In the genomic region with DNA sequence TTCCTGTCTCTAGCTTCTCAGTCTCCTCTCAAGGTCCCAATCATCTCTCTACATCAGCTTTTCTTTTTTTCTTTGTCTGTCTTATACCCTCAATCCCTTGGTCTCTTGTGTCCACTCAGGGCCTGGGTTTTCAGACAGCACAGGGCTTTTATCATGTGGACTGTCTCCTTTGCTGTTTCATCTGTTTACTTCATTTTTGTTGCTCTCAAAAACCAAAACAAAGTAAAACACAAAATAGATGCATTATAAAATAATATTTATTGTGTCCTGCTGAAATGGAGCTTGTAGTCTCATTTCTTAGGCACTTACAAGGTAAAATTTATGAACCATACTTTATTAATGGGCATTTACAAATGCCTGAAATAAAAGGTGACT, we compare ENCODE assay signal across 1 cellular context.
A peak's percentile ranks its signal among the peaks of the same experiment; 100 is the strongest.
TF ChIP-seq lines count a peak whose summit lies in the region.

No MANE protein-coding gene starts in this region.

TF ChIP-seq in K562, 482 proteins besides CTCF, POLR2A, EP300 and RAD21 (continued from another document):
- no peak for TF ChIP-seq STAT5A (IDR thresholded peaks at IDR 0.05; ENCODE audit: borderline replicate concordance, low read length)
- no peak for TF ChIP-seq CBX2 (IDR thresholded peaks at IDR 0.05; ENCODE audit: insufficient read depth, low read length, poor library complexity, severe bottlenecking)
- TF ChIP-seq SAFB2 (IDR thresholded peaks at IDR 0.05; ENCODE audit: borderline replicate concordance, low read depth, low read length, severe bottlenecking): no peak
- TF ChIP-seq EHMT2 (IDR thresholded peaks at IDR 0.05): no peak
- TF ChIP-seq, protein P1, sequence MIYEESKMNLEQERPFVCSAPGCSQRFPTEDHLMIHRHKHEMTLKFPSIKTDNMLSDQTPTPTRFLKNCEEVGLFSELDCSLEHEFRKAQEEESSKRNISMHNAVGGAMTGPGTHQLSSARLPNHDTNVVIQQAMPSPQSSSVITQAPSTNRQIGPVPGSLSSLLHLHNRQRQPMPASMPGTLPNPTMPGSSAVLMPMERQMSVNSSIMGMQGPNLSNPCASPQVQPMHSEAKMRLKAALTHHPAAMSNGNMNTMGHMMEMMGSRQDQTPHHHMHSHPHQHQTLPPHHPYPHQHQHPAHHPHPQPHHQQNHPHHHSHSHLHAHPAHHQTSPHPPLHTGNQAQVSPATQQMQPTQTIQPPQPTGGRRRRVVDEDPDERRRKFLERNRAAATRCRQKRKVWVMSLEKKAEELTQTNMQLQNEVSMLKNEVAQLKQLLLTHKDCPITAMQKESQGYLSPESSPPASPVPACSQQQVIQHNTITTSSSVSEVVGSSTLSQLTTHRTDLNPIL (CRISPR knock-in tag; IDR thresholded peaks at IDR 0.05): 0 out of 2 replicates have a peak, but pooled peaks have one; percentile 34
- no peak for TF ChIP-seq ZNF445 (CRISPR knock-in tag; IDR thresholded peaks at IDR 0.05; ENCODE audit: low read depth)
- TF ChIP-seq FIP1L1 (IDR thresholded peaks at IDR 0.05; ENCODE audit: low read depth, low read length, poor library complexity, severe bottlenecking): no peak
- TF ChIP-seq, protein P2, sequence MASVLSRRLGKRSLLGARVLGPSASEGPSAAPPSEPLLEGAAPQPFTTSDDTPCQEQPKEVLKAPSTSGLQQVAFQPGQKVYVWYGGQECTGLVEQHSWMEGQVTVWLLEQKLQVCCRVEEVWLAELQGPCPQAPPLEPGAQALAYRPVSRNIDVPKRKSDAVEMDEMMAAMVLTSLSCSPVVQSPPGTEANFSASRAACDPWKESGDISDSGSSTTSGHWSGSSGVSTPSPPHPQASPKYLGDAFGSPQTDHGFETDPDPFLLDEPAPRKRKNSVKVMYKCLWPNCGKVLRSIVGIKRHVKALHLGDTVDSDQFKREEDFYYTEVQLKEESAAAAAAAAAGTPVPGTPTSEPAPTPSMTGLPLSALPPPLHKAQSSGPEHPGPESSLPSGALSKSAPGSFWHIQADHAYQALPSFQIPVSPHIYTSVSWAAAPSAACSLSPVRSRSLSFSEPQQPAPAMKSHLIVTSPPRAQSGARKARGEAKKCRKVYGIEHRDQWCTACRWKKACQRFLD (CRISPR knock-in tag; IDR thresholded peaks at IDR 0.05): no peak
- TF ChIP-seq, protein P3, sequence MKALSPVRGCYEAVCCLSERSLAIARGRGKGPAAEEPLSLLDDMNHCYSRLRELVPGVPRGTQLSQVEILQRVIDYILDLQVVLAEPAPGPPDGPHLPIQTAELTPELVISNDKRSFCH (CRISPR knock-in tag; IDR thresholded peaks at IDR 0.05): no peak
- TF ChIP-seq, protein P3 (tag; IDR thresholded peaks at IDR 0.05): no peak
- TF ChIP-seq KLF1 (tag; IDR thresholded peaks at IDR 0.05): no peak
- 0 out of 2 replicates have a peak, but pooled peaks have one; percentile 3 for TF ChIP-seq POLR2H (tag; IDR thresholded peaks at IDR 0.05; ENCODE audit: low read depth)
- 0 out of 2 replicates have a peak, but pooled peaks have one; percentile 8 for TF ChIP-seq MIER1 (IDR thresholded peaks at IDR 0.05; ENCODE audit: low read depth)
- no peak for TF ChIP-seq HSF4 (CRISPR knock-in tag; IDR thresholded peaks at IDR 0.05; ENCODE audit: borderline replicate concordance)
- TF ChIP-seq, protein P4, sequence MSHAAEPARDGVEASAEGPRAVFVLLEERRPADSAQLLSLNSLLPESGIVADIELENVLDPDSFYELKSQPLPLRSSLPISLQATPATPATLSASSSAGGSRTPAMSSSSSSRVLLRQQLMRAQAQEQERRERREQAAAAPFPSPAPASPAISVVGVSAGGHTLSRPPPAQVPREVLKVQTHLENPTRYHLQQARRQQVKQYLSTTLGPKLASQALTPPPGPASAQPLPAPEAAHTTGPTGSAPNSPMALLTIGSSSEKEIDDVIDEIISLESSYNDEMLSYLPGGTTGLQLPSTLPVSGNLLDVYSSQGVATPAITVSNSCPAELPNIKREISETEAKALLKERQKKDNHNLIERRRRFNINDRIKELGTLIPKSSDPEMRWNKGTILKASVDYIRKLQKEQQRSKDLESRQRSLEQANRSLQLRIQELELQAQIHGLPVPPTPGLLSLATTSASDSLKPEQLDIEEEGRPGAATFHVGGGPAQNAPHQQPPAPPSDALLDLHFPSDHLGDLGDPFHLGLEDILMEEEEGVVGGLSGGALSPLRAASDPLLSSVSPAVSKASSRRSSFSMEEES (CRISPR knock-in tag; IDR thresholded peaks at IDR 0.05): no peak
- peak; percentile 29 for TF ChIP-seq TAF9B (IDR thresholded peaks at IDR 0.05; ENCODE audit: partially characterized antibody)
- 0 out of 2 replicates have a peak, but pooled peaks have one; percentile 26 for TF ChIP-seq PTRF (tag; IDR thresholded peaks at IDR 0.05)
- no peak for TF ChIP-seq MCM2 (IDR thresholded peaks at IDR 0.05; ENCODE audit: low read depth)
- TF ChIP-seq ZNF444 (CRISPR knock-in tag; IDR thresholded peaks at IDR 0.05): 0 out of 2 replicates have a peak, but pooled peaks have one; percentile 2
- TF ChIP-seq ZBTB8A (IDR thresholded peaks at IDR 0.05; ENCODE audit: partially characterized antibody): no peak
- TF ChIP-seq POLR2AphosphoS2 (IDR thresholded peaks at IDR 0.05; ENCODE audit: low read length): no peak
- TF ChIP-seq SMARCA5 (IDR thresholded peaks at IDR 0.05): no peak
- TF ChIP-seq MCM5 (IDR thresholded peaks at IDR 0.05; ENCODE audit: low read depth): no peak
- TF ChIP-seq, protein P5, sequence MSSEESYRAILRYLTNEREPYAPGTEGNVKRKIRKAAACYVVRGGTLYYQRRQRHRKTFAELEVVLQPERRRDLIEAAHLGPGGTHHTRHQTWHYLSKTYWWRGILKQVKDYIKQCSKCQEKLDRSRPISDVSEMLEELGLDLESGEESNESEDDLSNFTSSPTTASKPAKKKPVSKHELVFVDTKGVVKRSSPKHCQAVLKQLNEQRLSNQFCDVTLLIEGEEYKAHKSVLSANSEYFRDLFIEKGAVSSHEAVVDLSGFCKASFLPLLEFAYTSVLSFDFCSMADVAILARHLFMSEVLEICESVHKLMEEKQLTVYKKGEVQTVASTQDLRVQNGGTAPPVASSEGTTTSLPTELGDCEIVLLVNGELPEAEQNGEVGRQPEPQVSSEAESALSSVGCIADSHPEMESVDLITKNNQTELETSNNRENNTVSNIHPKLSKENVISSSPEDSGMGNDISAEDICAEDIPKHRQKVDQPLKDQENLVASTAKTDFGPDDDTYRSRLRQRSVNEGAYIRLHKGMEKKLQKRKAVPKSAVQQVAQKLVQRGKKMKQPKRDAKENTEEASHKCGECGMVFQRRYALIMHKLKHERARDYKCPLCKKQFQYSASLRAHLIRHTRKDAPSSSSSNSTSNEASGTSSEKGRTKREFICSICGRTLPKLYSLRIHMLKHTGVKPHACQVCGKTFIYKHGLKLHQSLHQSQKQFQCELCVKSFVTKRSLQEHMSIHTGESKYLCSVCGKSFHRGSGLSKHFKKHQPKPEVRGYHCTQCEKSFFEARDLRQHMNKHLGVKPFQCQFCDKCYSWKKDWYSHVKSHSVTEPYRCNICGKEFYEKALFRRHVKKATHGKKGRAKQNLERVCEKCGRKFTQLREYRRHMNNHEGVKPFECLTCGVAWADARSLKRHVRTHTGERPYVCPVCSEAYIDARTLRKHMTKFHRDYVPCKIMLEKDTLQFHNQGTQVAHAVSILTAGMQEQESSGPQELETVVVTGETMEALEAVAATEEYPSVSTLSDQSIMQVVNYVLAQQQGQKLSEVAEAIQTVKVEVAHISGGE (CRISPR knock-in tag; IDR thresholded peaks at IDR 0.05): no peak
- no peak for TF ChIP-seq C11orf30 (IDR thresholded peaks at IDR 0.05; ENCODE audit: low read depth)
- TF ChIP-seq, protein P6, sequence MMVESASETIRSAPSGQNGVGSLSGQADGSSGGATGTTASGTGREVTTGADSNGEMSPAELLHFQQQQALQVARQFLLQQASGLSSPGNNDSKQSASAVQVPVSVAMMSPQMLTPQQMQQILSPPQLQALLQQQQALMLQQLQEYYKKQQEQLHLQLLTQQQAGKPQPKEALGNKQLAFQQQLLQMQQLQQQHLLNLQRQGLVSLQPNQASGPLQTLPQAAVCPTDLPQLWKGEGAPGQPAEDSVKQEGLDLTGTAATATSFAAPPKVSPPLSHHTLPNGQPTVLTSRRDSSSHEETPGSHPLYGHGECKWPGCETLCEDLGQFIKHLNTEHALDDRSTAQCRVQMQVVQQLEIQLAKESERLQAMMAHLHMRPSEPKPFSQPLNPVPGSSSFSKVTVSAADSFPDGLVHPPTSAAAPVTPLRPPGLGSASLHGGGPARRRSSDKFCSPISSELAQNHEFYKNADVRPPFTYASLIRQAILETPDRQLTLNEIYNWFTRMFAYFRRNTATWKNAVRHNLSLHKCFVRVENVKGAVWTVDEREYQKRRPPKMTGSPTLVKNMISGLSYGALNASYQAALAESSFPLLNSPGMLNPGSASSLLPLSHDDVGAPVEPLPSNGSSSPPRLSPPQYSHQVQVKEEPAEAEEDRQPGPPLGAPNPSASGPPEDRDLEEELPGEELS (CRISPR knock-in tag; IDR thresholded peaks at IDR 0.05; ENCODE audit: borderline replicate concordance): no peak
- TF ChIP-seq ARID1B (IDR thresholded peaks at IDR 0.05): no peak
- 0 out of 2 replicates have a peak, but pooled peaks have one; percentile 4 for TF ChIP-seq ZNF347 (CRISPR knock-in tag; IDR thresholded peaks at IDR 0.05; ENCODE audit: low read depth)
- TF ChIP-seq ZNF707 (CRISPR knock-in tag; conservative IDR thresholded peaks at IDR 0.05): no peak
- TF ChIP-seq SAP30 (IDR thresholded peaks at IDR 0.05; ENCODE audit: borderline replicate concordance, insufficient read depth, low read depth, low read length, poor library complexity, severe bottlenecking): no peak
- TF ChIP-seq, protein P7, sequence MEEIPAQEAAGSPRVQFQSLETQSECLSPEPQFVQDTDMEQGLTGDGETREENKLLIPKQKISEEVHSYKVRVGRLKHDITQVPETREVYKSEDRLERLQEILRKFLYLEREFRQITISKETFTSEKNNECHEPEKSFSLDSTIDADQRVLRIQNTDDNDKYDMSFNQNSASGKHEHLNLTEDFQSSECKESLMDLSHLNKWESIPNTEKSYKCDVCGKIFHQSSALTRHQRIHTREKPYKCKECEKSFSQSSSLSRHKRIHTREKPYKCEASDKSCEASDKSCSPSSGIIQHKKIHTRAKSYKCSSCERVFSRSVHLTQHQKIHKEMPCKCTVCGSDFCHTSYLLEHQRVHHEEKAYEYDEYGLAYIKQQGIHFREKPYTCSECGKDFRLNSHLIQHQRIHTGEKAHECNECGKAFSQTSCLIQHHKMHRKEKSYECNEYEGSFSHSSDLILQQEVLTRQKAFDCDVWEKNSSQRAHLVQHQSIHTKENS (CRISPR knock-in tag; IDR thresholded peaks at IDR 0.05): 0 out of 2 replicates have a peak, but pooled peaks have one; percentile 9
- TF ChIP-seq, protein P8, sequence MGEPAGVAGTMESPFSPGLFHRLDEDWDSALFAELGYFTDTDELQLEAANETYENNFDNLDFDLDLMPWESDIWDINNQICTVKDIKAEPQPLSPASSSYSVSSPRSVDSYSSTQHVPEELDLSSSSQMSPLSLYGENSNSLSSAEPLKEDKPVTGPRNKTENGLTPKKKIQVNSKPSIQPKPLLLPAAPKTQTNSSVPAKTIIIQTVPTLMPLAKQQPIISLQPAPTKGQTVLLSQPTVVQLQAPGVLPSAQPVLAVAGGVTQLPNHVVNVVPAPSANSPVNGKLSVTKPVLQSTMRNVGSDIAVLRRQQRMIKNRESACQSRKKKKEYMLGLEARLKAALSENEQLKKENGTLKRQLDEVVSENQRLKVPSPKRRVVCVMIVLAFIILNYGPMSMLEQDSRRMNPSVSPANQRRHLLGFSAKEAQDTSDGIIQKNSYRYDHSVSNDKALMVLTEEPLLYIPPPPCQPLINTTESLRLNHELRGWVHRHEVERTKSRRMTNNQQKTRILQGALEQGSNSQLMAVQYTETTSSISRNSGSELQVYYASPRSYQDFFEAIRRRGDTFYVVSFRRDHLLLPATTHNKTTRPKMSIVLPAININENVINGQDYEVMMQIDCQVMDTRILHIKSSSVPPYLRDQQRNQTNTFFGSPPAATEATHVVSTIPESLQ (CRISPR knock-in tag; IDR thresholded peaks at IDR 0.05): no peak
- TF ChIP-seq, protein P9, sequence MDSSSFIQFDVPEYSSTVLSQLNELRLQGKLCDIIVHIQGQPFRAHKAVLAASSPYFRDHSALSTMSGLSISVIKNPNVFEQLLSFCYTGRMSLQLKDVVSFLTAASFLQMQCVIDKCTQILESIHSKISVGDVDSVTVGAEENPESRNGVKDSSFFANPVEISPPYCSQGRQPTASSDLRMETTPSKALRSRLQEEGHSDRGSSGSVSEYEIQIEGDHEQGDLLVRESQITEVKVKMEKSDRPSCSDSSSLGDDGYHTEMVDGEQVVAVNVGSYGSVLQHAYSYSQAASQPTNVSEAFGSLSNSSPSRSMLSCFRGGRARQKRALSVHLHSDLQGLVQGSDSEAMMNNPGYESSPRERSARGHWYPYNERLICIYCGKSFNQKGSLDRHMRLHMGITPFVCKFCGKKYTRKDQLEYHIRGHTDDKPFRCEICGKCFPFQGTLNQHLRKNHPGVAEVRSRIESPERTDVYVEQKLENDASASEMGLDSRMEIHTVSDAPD (CRISPR knock-in tag; IDR thresholded peaks at IDR 0.05): no peak
- no peak for TF ChIP-seq NCOA6 (IDR thresholded peaks at IDR 0.05)
- TF ChIP-seq, protein P10, sequence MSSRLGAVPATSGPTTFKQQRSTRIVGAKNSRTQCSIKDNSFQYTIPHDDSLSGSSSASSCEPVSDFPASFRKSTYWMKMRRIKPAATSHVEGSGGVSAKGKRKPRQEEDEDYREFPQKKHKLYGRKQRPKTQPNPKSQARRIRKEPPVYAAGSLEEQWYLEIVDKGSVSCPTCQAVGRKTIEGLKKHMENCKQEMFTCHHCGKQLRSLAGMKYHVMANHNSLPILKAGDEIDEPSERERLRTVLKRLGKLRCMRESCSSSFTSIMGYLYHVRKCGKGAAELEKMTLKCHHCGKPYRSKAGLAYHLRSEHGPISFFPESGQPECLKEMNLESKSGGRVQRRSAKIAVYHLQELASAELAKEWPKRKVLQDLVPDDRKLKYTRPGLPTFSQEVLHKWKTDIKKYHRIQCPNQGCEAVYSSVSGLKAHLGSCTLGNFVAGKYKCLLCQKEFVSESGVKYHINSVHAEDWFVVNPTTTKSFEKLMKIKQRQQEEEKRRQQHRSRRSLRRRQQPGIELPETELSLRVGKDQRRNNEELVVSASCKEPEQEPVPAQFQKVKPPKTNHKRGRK (tag; IDR thresholded peaks at IDR 0.05): peak; percentile 23; the same call in 1 of the 2 replicates
- TF ChIP-seq BRF1 (IDR thresholded peaks at IDR 0.05; ENCODE audit: borderline replicate concordance, extremely low read depth, insufficient read length): no peak
- TF ChIP-seq ZNF134 (CRISPR knock-in tag; conservative IDR thresholded peaks at IDR 0.05): no peak
- no peak for TF ChIP-seq SETDB1 (IDR thresholded peaks at IDR 0.05; ENCODE audit: low read length)
